ENCODE assay signal across 1 cellular context in the genomic region with DNA sequence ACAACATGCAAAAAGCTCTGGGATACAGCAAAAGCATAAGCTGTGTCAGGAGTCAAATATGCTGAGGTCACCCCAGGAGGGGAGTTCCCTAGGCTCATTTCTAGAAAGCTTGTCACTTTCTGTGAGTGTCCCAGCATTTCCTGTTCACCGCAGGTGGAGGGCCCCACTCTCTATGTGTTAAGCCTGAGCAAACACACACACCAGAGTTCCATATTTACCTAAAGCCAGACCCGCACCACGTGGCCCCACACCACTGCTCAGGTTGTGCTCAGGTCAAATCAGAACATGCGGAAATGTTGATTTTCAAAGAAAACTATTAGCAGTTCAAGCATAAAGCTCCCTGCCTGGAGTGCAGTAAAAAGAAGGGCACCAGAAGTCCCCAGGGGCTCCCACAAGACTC.
TF ChIP-seq lines count a peak whose summit lies in the region.

No MANE protein-coding gene starts in this region.

TF ChIP-seq in HepG2, 621 proteins besides CTCF, POLR2A, EP300 and RAD21 (continued from another document and continues in another):
- no peak for TF ChIP-seq ZNF710 (CRISPR knock-in tag; IDR thresholded peaks at IDR 0.05; ENCODE audit: borderline replicate concordance)
- TF ChIP-seq MLXIP (CRISPR knock-in tag; IDR thresholded peaks at IDR 0.05; ENCODE audit: borderline replicate concordance) = 0 out of 2 replicates have a peak, but pooled peaks have one; percentile 40
- TF ChIP-seq, protein P1, sequence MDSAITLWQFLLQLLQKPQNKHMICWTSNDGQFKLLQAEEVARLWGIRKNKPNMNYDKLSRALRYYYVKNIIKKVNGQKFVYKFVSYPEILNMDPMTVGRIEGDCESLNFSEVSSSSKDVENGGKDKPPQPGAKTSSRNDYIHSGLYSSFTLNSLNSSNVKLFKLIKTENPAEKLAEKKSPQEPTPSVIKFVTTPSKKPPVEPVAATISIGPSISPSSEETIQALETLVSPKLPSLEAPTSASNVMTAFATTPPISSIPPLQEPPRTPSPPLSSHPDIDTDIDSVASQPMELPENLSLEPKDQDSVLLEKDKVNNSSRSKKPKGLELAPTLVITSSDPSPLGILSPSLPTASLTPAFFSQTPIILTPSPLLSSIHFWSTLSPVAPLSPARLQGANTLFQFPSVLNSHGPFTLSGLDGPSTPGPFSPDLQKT (CRISPR knock-in tag; IDR thresholded peaks at IDR 0.05; ENCODE audit: borderline replicate concordance) = no peak
- TF ChIP-seq, protein P2, sequence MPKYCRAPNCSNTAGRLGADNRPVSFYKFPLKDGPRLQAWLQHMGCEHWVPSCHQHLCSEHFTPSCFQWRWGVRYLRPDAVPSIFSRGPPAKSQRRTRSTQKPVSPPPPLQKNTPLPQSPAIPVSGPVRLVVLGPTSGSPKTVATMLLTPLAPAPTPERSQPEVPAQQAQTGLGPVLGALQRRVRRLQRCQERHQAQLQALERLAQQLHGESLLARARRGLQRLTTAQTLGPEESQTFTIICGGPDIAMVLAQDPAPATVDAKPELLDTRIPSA (CRISPR knock-in tag; IDR thresholded peaks at IDR 0.05; ENCODE audit: borderline replicate concordance) = no peak
- peak; percentile 88 for TF ChIP-seq RARA (CRISPR knock-in tag; IDR thresholded peaks at IDR 0.05)
- no peak for TF ChIP-seq TAF15 (IDR thresholded peaks at IDR 0.05; ENCODE audit: low read depth, low read length, poor library complexity, severe bottlenecking)
- TF ChIP-seq, protein P3, sequence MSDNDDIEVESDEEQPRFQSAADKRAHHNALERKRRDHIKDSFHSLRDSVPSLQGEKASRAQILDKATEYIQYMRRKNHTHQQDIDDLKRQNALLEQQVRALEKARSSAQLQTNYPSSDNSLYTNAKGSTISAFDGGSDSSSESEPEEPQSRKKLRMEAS (IDR thresholded peaks at IDR 0.05) = peak; percentile 61; the same call in 1 of the 2 replicates
- TF ChIP-seq, protein P4, sequence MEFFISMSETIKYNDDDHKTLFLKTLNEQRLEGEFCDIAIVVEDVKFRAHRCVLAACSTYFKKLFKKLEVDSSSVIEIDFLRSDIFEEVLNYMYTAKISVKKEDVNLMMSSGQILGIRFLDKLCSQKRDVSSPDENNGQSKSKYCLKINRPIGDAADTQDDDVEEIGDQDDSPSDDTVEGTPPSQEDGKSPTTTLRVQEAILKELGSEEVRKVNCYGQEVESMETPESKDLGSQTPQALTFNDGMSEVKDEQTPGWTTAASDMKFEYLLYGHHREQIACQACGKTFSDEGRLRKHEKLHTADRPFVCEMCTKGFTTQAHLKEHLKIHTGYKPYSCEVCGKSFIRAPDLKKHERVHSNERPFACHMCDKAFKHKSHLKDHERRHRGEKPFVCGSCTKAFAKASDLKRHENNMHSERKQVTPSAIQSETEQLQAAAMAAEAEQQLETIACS (CRISPR knock-in tag; IDR thresholded peaks at IDR 0.05) = no peak
- TF ChIP-seq MEIS2 (CRISPR knock-in tag; IDR thresholded peaks at IDR 0.05) = no peak
- no peak for TF ChIP-seq SALL2 (CRISPR knock-in tag; IDR thresholded peaks at IDR 0.05)
- peak; percentile 30; the same call in 1 of the 2 replicates for TF ChIP-seq PAXIP1 (CRISPR knock-in tag; conservative IDR thresholded peaks at IDR 0.05)
- no peak for TF ChIP-seq ZKSCAN8 (CRISPR knock-in tag; IDR thresholded peaks at IDR 0.05; ENCODE audit: borderline replicate concordance)
- TF ChIP-seq ZFP1 (CRISPR knock-in tag; IDR thresholded peaks at IDR 0.05) = no peak
- no peak for TF ChIP-seq NFKBIZ (CRISPR knock-in tag; IDR thresholded peaks at IDR 0.05)
- no peak for TF ChIP-seq SOX6 (IDR thresholded peaks at IDR 0.05)
- TF ChIP-seq SOX6 (CRISPR knock-in tag; IDR thresholded peaks at IDR 0.05) = peak; percentile 26; the same call in 1 of the 2 replicates
- TF ChIP-seq TCF7 (IDR thresholded peaks at IDR 0.05; ENCODE audit: low read depth) = 0 out of 2 replicates have a peak, but pooled peaks have one; percentile 12
- TF ChIP-seq ZFAT (CRISPR knock-in tag; conservative IDR thresholded peaks at IDR 0.05) = no peak
- TF ChIP-seq NFATC3 (CRISPR knock-in tag; IDR thresholded peaks at IDR 0.05) = no peak
- TF ChIP-seq SMARCC2 (IDR thresholded peaks at IDR 0.05) = no peak
- no peak for TF ChIP-seq ZNF367 (CRISPR knock-in tag; IDR thresholded peaks at IDR 0.05; ENCODE audit: borderline replicate concordance)
- TF ChIP-seq PRMT3 (CRISPR knock-in tag; IDR thresholded peaks at IDR 0.05; ENCODE audit: borderline replicate concordance, low read depth) = no peak
- no peak for TF ChIP-seq ZNF124 (CRISPR knock-in tag; IDR thresholded peaks at IDR 0.05)
- TF ChIP-seq RCOR2 (CRISPR knock-in tag; IDR thresholded peaks at IDR 0.05) = no peak
- peak; percentile 62; the same call in 1 of the 2 replicates for TF ChIP-seq GFI1 (CRISPR knock-in tag; IDR thresholded peaks at IDR 0.05; ENCODE audit: borderline replicate concordance)
- no peak for TF ChIP-seq ZNF547 (CRISPR knock-in tag; IDR thresholded peaks at IDR 0.05)
- no peak for TF ChIP-seq PATZ1 (CRISPR knock-in tag; IDR thresholded peaks at IDR 0.05)
- no peak for TF ChIP-seq ZNF432 (CRISPR knock-in tag; IDR thresholded peaks at IDR 0.05; ENCODE audit: borderline replicate concordance)
- TF ChIP-seq BCL6 (CRISPR knock-in tag; IDR thresholded peaks at IDR 0.05) = peak; percentile 96
- no peak for TF ChIP-seq ZNF557 (CRISPR knock-in tag; IDR thresholded peaks at IDR 0.05)
- TF ChIP-seq JUN (CRISPR knock-in tag; IDR thresholded peaks at IDR 0.05) = no peak
- 0 out of 2 replicates have a peak, but pooled peaks have one; percentile 25 for TF ChIP-seq HDAC1 (CRISPR knock-in tag; IDR thresholded peaks at IDR 0.05)
- no peak for TF ChIP-seq NAIF1 (CRISPR knock-in tag; IDR thresholded peaks at IDR 0.05; ENCODE audit: borderline replicate concordance)
- no peak for TF ChIP-seq RFXAP (CRISPR knock-in tag; IDR thresholded peaks at IDR 0.05; ENCODE audit: borderline replicate concordance)
- TF ChIP-seq RXRA (CRISPR knock-in tag; IDR thresholded peaks at IDR 0.05) = peak; percentile 51; the same call in 1 of the 2 replicates
- no peak for TF ChIP-seq STAT6 (CRISPR knock-in tag; IDR thresholded peaks at IDR 0.05; ENCODE audit: borderline replicate concordance)
- TF ChIP-seq FOXA1 (IDR thresholded peaks at IDR 0.05) = no peak
- peak; percentile 75 for TF ChIP-seq FOXA1 (CRISPR knock-in tag; IDR thresholded peaks at IDR 0.05)
- no peak for TF ChIP-seq JUNB (CRISPR knock-in tag; IDR thresholded peaks at IDR 0.05; ENCODE audit: borderline replicate concordance)
- TF ChIP-seq FOXA3 (CRISPR knock-in tag; IDR thresholded peaks at IDR 0.05) = peak; percentile 72
- TF ChIP-seq, protein P5, sequence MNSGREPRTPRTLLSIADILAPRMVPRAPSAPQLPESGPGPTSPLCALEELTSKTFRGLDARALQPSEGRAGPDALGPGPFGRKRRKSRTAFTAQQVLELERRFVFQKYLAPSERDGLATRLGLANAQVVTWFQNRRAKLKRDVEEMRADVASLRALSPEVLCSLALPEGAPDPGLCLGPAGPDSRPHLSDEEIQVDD (CRISPR knock-in tag; IDR thresholded peaks at IDR 0.05; ENCODE audit: borderline replicate concordance) = no peak
